Comparison of ENCODE assay signal across 24 cellular contexts in the genomic region with DNA sequence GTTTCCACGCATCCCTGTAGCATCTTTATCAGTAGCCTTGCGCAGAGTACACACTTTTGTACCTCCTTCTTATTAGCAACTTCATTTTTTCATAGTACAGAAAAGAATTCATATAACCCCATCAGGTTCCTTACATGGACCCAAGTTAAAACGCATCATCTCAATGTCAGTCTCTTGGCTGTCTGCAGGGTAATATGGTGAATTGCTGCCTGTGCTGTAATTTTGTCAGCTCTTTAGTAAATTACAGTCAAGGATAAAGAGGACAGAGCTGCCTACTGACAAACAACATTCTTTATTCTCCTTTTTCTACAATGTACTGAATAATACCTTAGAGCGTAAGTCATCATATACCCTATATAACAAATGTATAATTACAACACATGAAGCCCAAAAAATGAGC.
"Had no signal": no experiment of that assay in that cellular context is flagged by ENCODE, and none has a peak within 500 bp of the region (broad histone marks: within the 10 kb centered on the region; RNA-seq: fewer than 3 reads in every experiment).

No MANE protein-coding gene starts in this region.

- H3K27ac ChIP-seq: SJSA1, SK-N-MC had no signal

- H3K27ac Mint-ChIP-seq: T-helper 17 cell had no signal

- H3K36me3 ChIP-seq: MG63 had no signal

- H3K4me1 ChIP-seq: SJSA1 had no signal

- H3K4me3 Mint-ChIP-seq: T-helper 17 cell had no signal

- H3K9me3 ChIP-seq: MG63, SJSA1 had no signal

- H3K27me3 ChIP-seq: MG63, SJSA1 had no signal

- DNase-seq: KBM-7, MG63, NCI-H1092, NCI-H1105 treated with DMSO at 0.1 percent for 48 hours, NCI-H1417 treated with DMSO at 0.1 percent for 48 hours, NCI-H146, NCI-H1694 treated with DMSO at 0.1 percent for 48 hours, NCI-H1930, NCI-H2081 treated with DMSO at 0.1 percent for 48 hours, NCI-H2171, NCI-H226, NCI-H446, NCI-H510A, NCI-H524 treated with DMSO at 0.1 percent for 48 hours, NCI-H69, OCI-M1, Right ventricle myocardium superior, RPMI8226, SIG-M5, T-helper 1 cell, T-helper 17 cell had no signal

- H3K4me3 ChIP-seq: MG63, SJSA1, SK-N-MC had no signal

- ATAC-seq: T-helper 17 cell had no signal

- FAIRE-seq: RCC 7860 had no signal
